ENCODE assay signal across 8 cellular contexts in genomic region chr12:121466800-121467637, GRCh38.
DNase-seq lines count a peak whose midpoint lies in the region; ATAC-seq and TF ChIP-seq lines count a peak whose summit lies in the region.

No MANE protein-coding gene starts in this region.

- peak overlapping the region; percentile 30 for H3K9ac ChIP-seq in endodermal cell (ENCODE audit: extremely low read depth, low read length, poor library complexity, severe bottlenecking)

- H3K27ac ChIP-seq in CD4-positive, alpha-beta memory T cell (ENCODE audit: low read depth, low read length), result peak overlapping the region; percentile 42
- H3K27ac ChIP-seq in endodermal cell (ENCODE audit: low read depth, low read length), result peak overlapping the region; percentile 76

- H3K27ac Mint-ChIP-seq in CD4-positive, alpha-beta memory T cell, result no peak overlapping the region
- H3K27ac Mint-ChIP-seq in endodermal cell, result no peak overlapping the region

- H3K4me3 Mint-ChIP-seq in CD4-positive, alpha-beta memory T cell, result peak overlapping the region in 5 of 8 donors; percentile 8 to 61 (median 31)
- H3K4me3 Mint-ChIP-seq in endodermal cell, result peak overlapping the region; percentile 64

- no peaks in the 10 kb centered on the region for H3K9me3 ChIP-seq in CD4-positive, alpha-beta memory T cell (ENCODE audit: control insufficient read depth in 1 of 2, low read length in 2 of 2)
- no peaks in the 10 kb centered on the region for H3K9me3 ChIP-seq in endodermal cell (ENCODE audit: control insufficient read depth, low read length)

- POLR2A ChIA-PET in CD4-positive, alpha-beta memory T cell (lab: Charles Lee; ENCODE audit: partially characterized antibody), result interaction anchor here (1.0 to 2.9 kb wide), 3 partner anchors 13 to 193 kb away, joined by 3 to 14 read pairs (median 4); no protein-coding TSS in a partner anchor

- peaks cover 0 to 6% of the 10 kb centered on the region in 2 donors for H3K36me3 Mint-ChIP-seq in CD4-positive, alpha-beta memory T cell
- peaks cover 7% of the 10 kb centered on the region for H3K36me3 Mint-ChIP-seq in endodermal cell (ENCODE audit: low read depth)

- no peaks in the 10 kb centered on the region for H3K36me3 ChIP-seq in CD4-positive, alpha-beta memory T cell (ENCODE audit: insufficient read depth, low read length)
- peaks cover 8% of the 10 kb centered on the region for H3K36me3 ChIP-seq in endodermal cell (ENCODE audit: control insufficient read depth, insufficient read depth, low read length)

- peaks cover 25% of the 10 kb centered on the region for H3K4me1 ChIP-seq in CD4-positive, alpha-beta memory T cell (ENCODE audit: insufficient read depth, low read length)
- peaks cover 4% of the 10 kb centered on the region for H3K4me1 ChIP-seq in endodermal cell (ENCODE audit: control insufficient read depth, insufficient read depth, low read length)

- H3K4me1 Mint-ChIP-seq in CD4-positive, alpha-beta memory T cell, result peaks cover 17 to 31% (median 22%) of the 10 kb centered on the region in 4 donors
- H3K4me1 Mint-ChIP-seq in endodermal cell, result peaks cover 17% of the 10 kb centered on the region

- no peaks in the 10 kb centered on the region for H3K9me3 Mint-ChIP-seq in CD4-positive, alpha-beta memory T cell
- H3K9me3 Mint-ChIP-seq in endodermal cell, result no peaks in the 10 kb centered on the region

- ATAC-seq in GM19395 (IDR thresholded peaks at IDR 0.05; ENCODE audit: unreplicated experiment) (peak; percentile 83), HG03520 (IDR thresholded peaks at IDR 0.05; ENCODE audit: unreplicated experiment) (peak; percentile 76)

- H3K4me3 ChIP-seq in CD4-positive, alpha-beta memory T cell (ENCODE audit: low read length in 2 of 2), result peak overlapping the region in 1 of 2 donors; percentile 35
- H3K4me3 ChIP-seq in endodermal cell (ENCODE audit: low read length), result peak overlapping the region; percentile 72

- H3K27me3 Mint-ChIP-seq in CD4-positive, alpha-beta memory T cell, result no peaks in the 10 kb centered on the region
- H3K27me3 Mint-ChIP-seq in endodermal cell (ENCODE audit: insufficient read depth), result peaks cover 3% of the 10 kb centered on the region

- no peaks in the 10 kb centered on the region for H3K27me3 ChIP-seq in CD4-positive, alpha-beta memory T cell (ENCODE audit: insufficient read depth, low read length)
- H3K27me3 ChIP-seq in endodermal cell (ENCODE audit: control insufficient read depth, insufficient read depth, low read length, poor library complexity, severe bottlenecking), result no peaks in the 10 kb centered on the region

- CTCF ChIA-PET in CD4-positive, alpha-beta memory T cell (lab: Charles Lee; ENCODE audit: partially characterized antibody), result interaction anchor here (0.6 to 3.6 kb wide), 4 partner anchors 12 to 407 kb away, joined by 3 to 30 read pairs (median 3); partner anchors contain the start of gene ANAPC5

- intact Hi-C loops in CD4-positive, alpha-beta memory T cell (cut with micrococcal nuclease), result loop anchor here (1.0 to 5.0 kb wide), 3 partner anchors 66 to 760 kb away; partner anchors contain the start of genes ANAPC5, DIABLO and RNF34

- 0% methylated on average over 29 to 138 of the region's 138 CpGs for WGBS in endodermal cell (ENCODE audit: insufficient coverage in 1 of 2, insufficient read length in 1 of 2), 2 experiments

- peak; percentile 85 to 91 (median 87) for DNase-seq in CD4-positive, alpha-beta memory T cell
- DNase-seq in NCI-H82 treated with DMSO at 0.1 percent for 48 hours (lab: John Stamatoyannopoulos, UW; ENCODE audit: unreplicated experiment), result peak; percentile 61
- DNase-seq in activated CD8-positive, alpha-beta memory T cell treated with anti-CD3 and anti-CD28 coated beads for 4 hours (ENCODE audit: low read depth in 2 of 2), result peak; percentile 69 to 72
- peak; percentile 97 for DNase-seq in endodermal cell
- DNase-seq in midbrain (lab: John Stamatoyannopoulos, UW), result peak; percentile 91
- peak; percentile 75 to 85 for DNase-seq in stimulated activated CD8-positive, alpha-beta memory T cell treated with anti-CD3 and anti-CD28 coated beads, Interleukin-15, amount 100 ng/mL, for 4 hours (ENCODE audit: low read depth in 2 of 2)

- TF ChIP-seq CTCF in endodermal cell (conservative IDR thresholded peaks at IDR 0.05), result no peak
